ENCODE assay signal across 26 cellular contexts in genomic region chr11:133149698-133150097, GRCh38.
DNase-seq lines count a peak whose midpoint lies in the region; ATAC-seq and TF ChIP-seq lines count a peak whose summit lies in the region.
"Had no signal": no experiment of that assay in that cellular context is flagged by ENCODE, and none has a peak within 500 bp of the region (broad histone marks: within the 10 kb centered on the region; RNA-seq: fewer than 3 reads in every experiment).

No MANE protein-coding gene starts in this region.

- H3K9me3 Mint-ChIP-seq in CD8-positive, alpha-beta T cell = no peaks in the 10 kb centered on the region

- no peak overlapping the region for H3K4me3 ChIP-seq in left ventricle myocardium inferior
- H3K4me3 ChIP-seq in H7 (ENCODE audit: insufficient read depth, low read depth, low read length) = no peak overlapping the region
- H3K4me3 ChIP-seq in CD8-positive, alpha-beta T cell (ENCODE audit: low read depth, low read length) = no peak overlapping the region
- H3K4me3 ChIP-seq in suprapubic skin = no peak overlapping the region
- H3K4me3 ChIP-seq: GM23248, PC-9 had no signal

- no peaks in the 10 kb centered on the region for H3K4me1 ChIP-seq in left ventricle myocardium inferior
- H3K4me1 ChIP-seq in CD8-positive, alpha-beta T cell (ENCODE audit: insufficient read depth, low read length) = no peaks in the 10 kb centered on the region
- H3K4me1 ChIP-seq in suprapubic skin = no peaks in the 10 kb centered on the region
- H3K4me1 ChIP-seq: BE2C had no signal

- DNase-seq in Right ventricle myocardium inferior (ENCODE audit: missing footprints) (no peak), left ventricle myocardium inferior (no peak), H7 (peak; percentile 57), iPS-NIHi11 (ENCODE audit: low spot score) (peak; percentile 38), omental fat pad (ENCODE audit: low spot score) (no peak), suprapubic skin (ENCODE audit: low spot score in 2 of 2) (no peak)
- DNase-seq in CD8-positive, alpha-beta T cell = no peak
- DNase-seq in activated CD8-positive, alpha-beta memory T cell treated with anti-CD3 and anti-CD28 coated beads, Interleukin-2, amount 50 U/mL, for 48 hours = no peak
- DNase-seq: 8988T; ACHN; BE2C; Calu3; DND-41; GM23248; HCEC 1CT; IMR-90; KG1; MM.1S; NCI-H2029; NCI-H446; NCI-H524 treated with DMSO at 0.1 percent for 48 hours; NCI-H774; NK-92 treated with Interleukin-12 subunit alpha and Interleukin-12 subunit beta, amount 100 ng/mL, for 24 hours; PC-9; SHP77 had no signal

- ATAC-seq in Right ventricle myocardium inferior (peak; percentile 42), omental fat pad (ENCODE audit: low FRiP score) (peak; percentile 55)
- no peak for ATAC-seq in CD8-positive, alpha-beta T cell

- H3K4me3 Mint-ChIP-seq in CD8-positive, alpha-beta T cell = no peak overlapping the region
- H3K4me3 Mint-ChIP-seq: CD14-positive monocyte had no signal

- H3K36me3 ChIP-seq in left ventricle myocardium inferior (no peaks in the 10 kb centered on the region), H7 (replicated peaks; ENCODE audit: control insufficient read depth, insufficient read depth, low read length) (no peaks in the 10 kb centered on the region), suprapubic skin (no peaks in the 10 kb centered on the region)
- no peaks in the 10 kb centered on the region for H3K36me3 ChIP-seq in CD8-positive, alpha-beta T cell (ENCODE audit: insufficient read depth, low read length)
- H3K36me3 ChIP-seq: BE2C had no signal

- no peaks in the 10 kb centered on the region for H3K36me3 Mint-ChIP-seq in CD8-positive, alpha-beta T cell
- H3K36me3 Mint-ChIP-seq: CD14-positive monocyte had no signal

- no peak for TF ChIP-seq EP300 in suprapubic skin (IDR thresholded peaks at IDR 0.05)

- CTCF ChIA-PET in CD8-positive, alpha-beta T cell (lab: Charles Lee) = no interaction called here

- H3K27ac ChIP-seq in left ventricle myocardium inferior (replicated peaks) (no peak overlapping the region), suprapubic skin (no peak overlapping the region)
- H3K27ac ChIP-seq in CD8-positive, alpha-beta T cell (ENCODE audit: low read depth, low read length) = no peak overlapping the region
- H3K27ac ChIP-seq: GM23248, PC-9 had no signal

- POLR2A ChIA-PET in CD8-positive, alpha-beta T cell (lab: Charles Lee) = no interaction called here

- H3K27me3 ChIP-seq in left ventricle myocardium inferior (ENCODE audit: low read depth) (peaks cover 85% of the 10 kb centered on the region), H7 (ENCODE audit: control insufficient read depth, insufficient read depth, low read length) (no peaks in the 10 kb centered on the region), suprapubic skin (peaks cover 13% of the 10 kb centered on the region)
- H3K27me3 ChIP-seq in CD8-positive, alpha-beta T cell (ENCODE audit: insufficient read depth, low read length) = no peaks in the 10 kb centered on the region

- no peaks in the 10 kb centered on the region for H3K27me3 Mint-ChIP-seq in CD8-positive, alpha-beta T cell (ENCODE audit: low read depth)

- 53% methylated on average over 5 of the region's 5 CpGs for WGBS in suprapubic skin

- intact Hi-C loops in Right ventricle myocardium inferior (cut with DNase I) = no loop called here
- intact Hi-C loops in left ventricle myocardium inferior (cut with micrococcal nuclease) = no loop called here
- intact Hi-C loops in CD8-positive, alpha-beta T cell (cut with DNase I, micrococcal nuclease) = loop anchor here in 1 of 2 experiments (10.0 kb wide), 1 partner anchor 55 kb away; no protein-coding TSS in a partner anchor

- no peak for TF ChIP-seq POLR2A in suprapubic skin (IDR thresholded peaks at IDR 0.05)

- H3K9me3 ChIP-seq in left ventricle myocardium inferior (replicated peaks) (no peaks in the 10 kb centered on the region), suprapubic skin (no peaks in the 10 kb centered on the region)
- H3K9me3 ChIP-seq in CD8-positive, alpha-beta T cell (ENCODE audit: low read length) = no peaks in the 10 kb centered on the region
- H3K9me3 ChIP-seq: BE2C had no signal

- H3K4me1 Mint-ChIP-seq in CD8-positive, alpha-beta T cell (ENCODE audit: low read depth) = no peaks in the 10 kb centered on the region
- H3K4me1 Mint-ChIP-seq: CD14-positive monocyte had no signal

- no peak for TF ChIP-seq CTCF in left ventricle myocardium inferior (IDR thresholded peaks at IDR 0.05; ENCODE audit: borderline replicate concordance)
- no peak for TF ChIP-seq CTCF in omental fat pad (IDR thresholded peaks at IDR 0.05)
- TF ChIP-seq CTCF in CD8-positive, alpha-beta T cell (IDR thresholded peaks at IDR 0.05) = no peak
- no peak for TF ChIP-seq CTCF in suprapubic skin (IDR thresholded peaks at IDR 0.05)

- no peak overlapping the region for H3K27ac Mint-ChIP-seq in CD8-positive, alpha-beta T cell
- H3K27ac Mint-ChIP-seq: CD14-positive monocyte had no signal

Comparison
In these comparisons a context has a peak if more than half of its experiments do, and no peak if none do; other contexts are left out.
1. DNase-seq: peak in H7 (single experiment) and iPS-NIHi11 (single experiment); none in Right ventricle myocardium inferior (single experiment), left ventricle myocardium inferior (single experiment), omental fat pad (single experiment), CD8-positive, alpha-beta T cell (0 of 7), suprapubic skin (0 of 2) and activated CD8-positive, alpha-beta memory T cell treated with anti-CD3 and anti-CD28 coated beads, Interleukin-2, amount 50 U/mL, for 48 hours (single experiment).